Comparison of ENCODE assay signal across 24 cellular contexts in the genomic region with DNA sequence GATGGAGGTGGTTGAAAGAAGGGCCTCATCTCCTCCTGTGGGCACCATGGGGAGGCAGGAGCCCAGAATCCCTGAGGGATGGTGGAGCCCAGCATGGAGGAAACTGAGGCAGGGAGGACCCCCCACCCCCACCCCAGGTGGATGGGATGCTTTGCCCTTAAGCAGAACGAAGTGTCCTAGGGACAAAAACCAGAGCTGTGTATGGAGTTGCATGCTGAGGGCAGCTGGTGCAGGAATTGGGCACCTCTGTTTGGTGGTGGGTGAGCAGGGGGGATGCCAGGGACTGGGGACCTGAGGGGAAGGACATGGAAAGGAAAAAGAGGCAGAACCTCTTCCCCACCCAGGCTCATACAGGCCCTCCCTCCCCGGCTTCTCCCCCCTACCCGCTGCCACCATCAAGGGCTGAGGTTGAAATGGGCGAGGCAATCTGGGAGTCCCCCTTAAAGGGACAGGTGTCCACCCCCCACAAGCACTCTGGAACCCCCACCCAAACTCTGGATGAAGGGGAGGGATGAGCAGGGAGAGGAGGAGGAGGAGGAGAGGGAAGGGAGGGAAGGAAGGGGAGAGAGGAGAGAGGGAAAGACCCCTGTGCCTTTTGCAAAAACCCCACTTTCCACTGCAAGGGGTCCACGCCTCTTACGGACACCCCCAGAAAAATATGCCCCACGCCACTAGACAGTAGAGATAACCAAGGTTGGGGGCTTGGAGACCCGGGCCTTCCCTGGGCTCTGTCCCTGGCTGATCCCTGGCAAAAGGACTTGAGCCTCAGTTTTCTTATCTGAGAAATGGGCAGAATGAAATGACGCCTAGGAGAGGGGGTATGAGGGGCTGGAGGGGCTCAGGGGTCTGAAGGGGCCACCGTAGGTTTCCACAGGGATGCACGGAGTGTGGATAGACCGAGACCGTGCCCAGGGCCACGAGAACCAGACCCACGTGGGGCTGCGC. TPM values are rescaled to one million over a fixed set of nuclear protein-coding genes. Genes with fewer than 3 reads are reported as not detected.
A peak's percentile ranks its signal among the peaks of the same experiment; 100 is the strongest.
DNase-seq lines count a peak whose midpoint lies in the region; ATAC-seq, FAIRE-seq and TF ChIP-seq lines count a peak whose summit lies in the region.
"Had no signal": no experiment of that assay in that cellular context is flagged by ENCODE, and none has a peak within 500 bp of the region (broad histone marks: within the 10 kb centered on the region; RNA-seq: fewer than 3 reads in every experiment).

No MANE protein-coding gene starts in this region.

- H2AFZ ChIP-seq in K562 (ENCODE audit: low read depth, low read length) = no peak overlapping the region
- H2AFZ ChIP-seq in neuronal stem cell (ENCODE audit: low read length) = no peak overlapping the region

- peaks cover 1% of the 10 kb centered on the region for H3K4me1 Mint-ChIP-seq in activated T-helper 2 cell treated with anti-CD3 and anti-CD28 coated beads, Interferon-gamma antibody, Interleukin-2, Interleukin-4, amounts not matched to agents 10 μg/mL and 5 μg/mL and 100 μg/mL, durations not matched to agents 14 hours and 24 hours and 36 hours (ENCODE audit: low read depth)

- peak overlapping the region; percentile 28 for H3K18ac ChIP-seq in neuronal stem cell (ENCODE audit: low read length)

- no peaks in the 10 kb centered on the region for H3K36me3 ChIP-seq in H7 (replicated peaks; ENCODE audit: control insufficient read depth, insufficient read depth, low read length)
- H3K36me3 ChIP-seq in K562 (ENCODE audit: control insufficient read depth, insufficient read depth, low read length) = no peaks in the 10 kb centered on the region
- no peaks in the 10 kb centered on the region for H3K36me3 ChIP-seq in neuronal stem cell (replicated peaks in 1 of 2; ENCODE audit: control insufficient read depth in 2 of 2, insufficient read depth in 2 of 2, low read length in 2 of 2)
- no peaks in the 10 kb centered on the region for H3K36me3 ChIP-seq in MG63
- H3K36me3 ChIP-seq: BE2C had no signal

- no peaks in the 10 kb centered on the region for H3K36me3 Mint-ChIP-seq in activated T-helper 2 cell treated with anti-CD3 and anti-CD28 coated beads, Interferon-gamma antibody, Interleukin-2, Interleukin-4, amounts not matched to agents 10 μg/mL and 5 μg/mL and 100 μg/mL, durations not matched to agents 14 hours and 24 hours and 36 hours (ENCODE audit: low read depth)
- H3K36me3 Mint-ChIP-seq: CD4-positive, CD25-positive, alpha-beta regulatory T cell; CD8-positive, alpha-beta memory T cell had no signal

- peaks cover 2% of the 10 kb centered on the region for H3K79me1 ChIP-seq in neuronal stem cell (ENCODE audit: low read depth, low read length)

- POLR2A ChIA-PET in K562 (lab: Yijun Ruan, JAX) = no interaction called here

- CTCF ChIA-PET in K562 (lab: Yijun Ruan, JAX; ENCODE audit: low intra/inter-chr PET ratio) = no interaction called here

- H3K4me3 ChIP-seq in H7 (ENCODE audit: insufficient read depth, low read depth, low read length) (no peak overlapping the region), K562 (no peak overlapping the region), neuronal stem cell (ENCODE audit: low read length in 2 of 2) (no peak overlapping the region), MG63 (no peak overlapping the region)
- H3K4me3 ChIP-seq: GM12878 had no signal

- no peak overlapping the region for H2BK120ac ChIP-seq in neuronal stem cell (ENCODE audit: low read depth, low read length)

- no peaks in the 10 kb centered on the region for H3K9me3 Mint-ChIP-seq in activated T-helper 2 cell treated with anti-CD3 and anti-CD28 coated beads, Interferon-gamma antibody, Interleukin-2, Interleukin-4, amounts not matched to agents 10 μg/mL and 5 μg/mL and 100 μg/mL, durations not matched to agents 14 hours and 24 hours and 36 hours
- H3K9me3 Mint-ChIP-seq: CD4-positive, CD25-positive, alpha-beta regulatory T cell; CD8-positive, alpha-beta memory T cell had no signal

- no peaks in the 10 kb centered on the region for H3K9me3 ChIP-seq in K562 (replicated peaks; ENCODE audit: control insufficient read depth, insufficient read depth, low read depth, low read length)
- H3K9me3 ChIP-seq in neuronal stem cell (replicated peaks in 1 of 2; ENCODE audit: control insufficient read depth in 2 of 2, insufficient read depth in 1 of 2, low read depth in 1 of 2, low read length in 2 of 2) = peaks cover 0 to 7% of the 10 kb centered on the region in 2 donors
- H3K9me3 ChIP-seq in MG63 = no peaks in the 10 kb centered on the region
- H3K9me3 ChIP-seq: BE2C had no signal

- H3K27me3 ChIP-seq in H7 (ENCODE audit: control insufficient read depth, insufficient read depth, low read length) (peaks cover 99% of the 10 kb centered on the region), K562 (ENCODE audit: control insufficient read depth in 2 of 2, insufficient read depth in 2 of 2, low read length in 2 of 2) (peaks cover 34 to 76% of the 10 kb centered on the region in 2 experiments; a peak in 4 of 5 replicates), neuronal stem cell (ENCODE audit: control insufficient read depth in 3 of 3, insufficient read depth in 3 of 3, low read depth in 1 of 3, low read length in 3 of 3) (peaks cover 81 to 99% (median 97%) of the 10 kb centered on the region in 3 experiments), MG63 (peaks cover 73% of the 10 kb centered on the region)

- no peak for TF ChIP-seq RAD21 in K562 (CRISPR knock-in tag; conservative IDR thresholded peaks at IDR 0.05 in 1 of 2, IDR thresholded peaks at IDR 0.05 in 1 of 2)

- no peak for TF ChIP-seq EP300 in K562 (IDR thresholded peaks at IDR 0.05; ENCODE audit: low read length)

- no peak overlapping the region for H3K14ac ChIP-seq in neuronal stem cell (ENCODE audit: low read length)

- H3K4me3 Mint-ChIP-seq in activated T-helper 2 cell treated with anti-CD3 and anti-CD28 coated beads, Interferon-gamma antibody, Interleukin-2, Interleukin-4, amounts not matched to agents 10 μg/mL and 5 μg/mL and 100 μg/mL, durations not matched to agents 14 hours and 24 hours and 36 hours (ENCODE audit: low read depth) = no peak overlapping the region
- H3K4me3 Mint-ChIP-seq: CD4-positive, CD25-positive, alpha-beta regulatory T cell; CD8-positive, alpha-beta memory T cell had no signal

- peak; percentile 46 for DNase-seq in 8988T
- peak; percentile 66 for DNase-seq in H7
- DNase-seq in K562 (ENCODE audit: extremely low read depth in 1 of 4, low spot score in 3 of 4) = no peak
- DNase-seq in neuronal stem cell (ENCODE audit: low spot score) = no peak
- DNase-seq in activated T-helper 2 cell treated with anti-CD3 and anti-CD28 coated beads, Interferon-gamma antibody, Interleukin-2, Interleukin-4, amounts not matched to agents 10 μg/mL and 5 μg/mL and 100 μg/mL, durations not matched to agents 14 hours and 24 hours and 36 hours (ENCODE audit: low spot score) = no peak
- DNase-seq in MG63 = no peak
- DNase-seq in superior temporal gyrus (ENCODE audit: extremely low spot score) = no peak
- DNase-seq: BE2C; C1 segment of cervical spinal cord; CD4-positive, CD25-positive, alpha-beta regulatory T cell; CD8-positive, alpha-beta memory T cell; COR-L47; DMS 273 treated with DMSO at 0.1 percent for 48 hours; DMS53; DND-41; EL; KBM-7 had no signal

- 22% methylated on average over 8 of the region's 16 CpGs for WGBS in K562 (ENCODE audit: insufficient coverage, low coverage, missing lambda C conversion rate)
- no CpG with 5 or more reads among the region's 16 CpGs for WGBS in neuronal stem cell (ENCODE audit: extremely low coverage in 2 of 2, insufficient read length in 2 of 2, insufficient replicate concordance in 1 of 2), 2 donors

- H4K8ac ChIP-seq in neuronal stem cell (ENCODE audit: low read depth, low read length) = no peak overlapping the region

- TF ChIP-seq CTCF in K562 (IDR thresholded peaks at IDR 0.05 in 2 of 3, conservative IDR thresholded peaks at IDR 0.05 in 1 of 3; ENCODE audit: insufficient read depth in 2 of 3, low read depth in 1 of 3, low read length in 3 of 3) = no peak

- H3K23ac ChIP-seq in neuronal stem cell (ENCODE audit: low read depth, low read length, poor library complexity) = no peak overlapping the region

- H3K4ac ChIP-seq in neuronal stem cell (ENCODE audit: low read length) = no peak overlapping the region

- TF ChIP-seq POLR2A in K562 (conservative IDR thresholded peaks at IDR 0.05) = no peak

- no peak overlapping the region for H3K27ac Mint-ChIP-seq in activated T-helper 2 cell treated with anti-CD3 and anti-CD28 coated beads, Interferon-gamma antibody, Interleukin-2, Interleukin-4, amounts not matched to agents 10 μg/mL and 5 μg/mL and 100 μg/mL, durations not matched to agents 14 hours and 24 hours and 36 hours
- H3K27ac Mint-ChIP-seq: CD4-positive, CD25-positive, alpha-beta regulatory T cell; CD8-positive, alpha-beta memory T cell had no signal

- no peaks in the 10 kb centered on the region; the same call in none of the 2 replicates for H4K20me1 ChIP-seq in K562 (replicated peaks; ENCODE audit: control insufficient read depth, insufficient read depth, low read length)

- no peaks in the 10 kb centered on the region for H3K9me1 ChIP-seq in K562 (ENCODE audit: control insufficient read depth, insufficient read depth, low read length)

- in situ Hi-C loops in K562 (cut with MboI) = no loop called here

- H3K27ac ChIP-seq in K562 (ENCODE audit: extremely low read depth, low read depth, low read length) = no peak overlapping the region
- H3K27ac ChIP-seq in neuronal stem cell (replicated peaks; ENCODE audit: low read length) = no peak overlapping the region

- no TSS peak for BruUV-seq in K562 (replicated peaks; lab: Mats Ljungman, UMichigan)

- no peaks in the 10 kb centered on the region for H3K79me2 ChIP-seq in K562 (ENCODE audit: control insufficient read depth, insufficient read depth, low read length)

- H4K91ac ChIP-seq in neuronal stem cell (ENCODE audit: low read depth, low read length, poor library complexity) = no peak overlapping the region

- H3K4me1 ChIP-seq in K562 (replicated peaks in 1 of 2; ENCODE audit: control insufficient read depth in 2 of 2, insufficient read depth in 2 of 2, low read length in 2 of 2) (peaks cover 0 to 61% of the 10 kb centered on the region in 2 experiments; a peak in 2 of 5 replicates), neuronal stem cell (ENCODE audit: control insufficient read depth in 2 of 2, insufficient read depth in 1 of 2, low read depth in 1 of 2, low read length in 2 of 2) (peaks cover 6 to 11% of the 10 kb centered on the region in 2 donors)
- H3K4me1 ChIP-seq: BE2C had no signal

- H3K27me3 Mint-ChIP-seq in activated T-helper 2 cell treated with anti-CD3 and anti-CD28 coated beads, Interferon-gamma antibody, Interleukin-2, Interleukin-4, amounts not matched to agents 10 μg/mL and 5 μg/mL and 100 μg/mL, durations not matched to agents 14 hours and 24 hours and 36 hours (ENCODE audit: low read depth) = peaks cover 64% of the 10 kb centered on the region

- FAIRE-seq in K562 (lab: Jason Lieb, UNC) = no peak
- FAIRE-seq: GM12878, GM19239, H54 had no signal

- no peak overlapping the region for H3K9ac ChIP-seq in K562 (ENCODE audit: insufficient read depth in 1 of 2, low read depth in 2 of 2, low read length in 2 of 2)
- H3K9ac ChIP-seq in neuronal stem cell (ENCODE audit: low read depth, low read length, poor library complexity) = no peak overlapping the region

- intact Hi-C loops in K562 (cut with micrococcal nuclease) = no loop called here
- intact Hi-C loops in activated T-helper 2 cell treated with anti-CD3 and anti-CD28 coated beads, Interferon-gamma antibody, Interleukin-2, Interleukin-4, amounts not matched to agents 10 μg/mL and 5 μg/mL and 100 μg/mL, durations not matched to agents 14 hours and 24 hours and 36 hours (cut with micrococcal nuclease) = no loop called here

- no peak overlapping the region for H2BK5ac ChIP-seq in neuronal stem cell (ENCODE audit: low read length)

- no peak overlapping the region for H2BK12ac ChIP-seq in neuronal stem cell (ENCODE audit: low read length)

- H2AK5ac ChIP-seq in neuronal stem cell (ENCODE audit: low read depth, low read length) = peak overlapping the region; percentile 19

- no peak overlapping the region for H2BK15ac ChIP-seq in neuronal stem cell (ENCODE audit: low read length)

- no peak for ATAC-seq in K562
- ATAC-seq: GM12878, HCT116 had no signal

- H3K4me2 ChIP-seq in K562 (ENCODE audit: insufficient read depth, low read length) (no peak overlapping the region), neuronal stem cell (ENCODE audit: insufficient read depth, low read length, poor library complexity, severe bottlenecking) (no peak overlapping the region)

RNA-seq across cellular contexts. Expression of gene ONECUT3, which starts 5.9 kb away (rescaled TPM):
- total RNA-seq in H7 (2014; rRNA removed; shearing (Covaris generic)) = not detected in 2 replicates
- 0.12 TPM in 1 of 2 replicates, not detected in the other for total RNA-seq in K562 (2011; cell fraction: chromatin; rRNA removed; ENCODE audit: low replicate concordance)
- total RNA-seq in K562 (2011; cell fraction: nucleolus; rRNA removed) = not detected in 2 replicates
- 0.08 TPM in 1 of 2 replicates, not detected in the other for total RNA-seq in K562 (2011; cell fraction: nucleoplasm; rRNA removed)
- total RNA-seq in K562 (2014; rRNA removed) (not detected in 2 replicates), K562 (2014; rRNA removed; fragmentation: Illumina TruSeq; extraction: Trizol) (not detected in 2 replicates), K562 (2015; rRNA removed; fragmentation: Illumina TruSeq; extraction: Trizol) (not detected in 2 replicates), K562 (2021) (not detected in 2 replicates)
- polyA plus RNA-seq in K562 (2011; rRNA removed) (0.01 TPM in 1 of 2 replicates, not detected in the other), K562 (2014; fragmentation: Illumina TruSeq; extraction: Trizol) (not detected in 2 replicates), K562 (2014; fragmentation: Nextera tagmentation; extraction: Ambion mirVana) (not detected), K562 (2014; rRNA removed) (not detected in 2 replicates)
- polyA plus RNA-seq in K562 (2011; cell fraction: cytosol; rRNA removed) = 0.01 and 0.04 TPM in 2 replicates
- polyA plus RNA-seq in K562 (2011; cell fraction: nucleus; rRNA removed) = 0.06 and 0.14 TPM in 2 replicates
- polyA plus RNA-seq in K562 (2012) = 0.01 and 0.07 TPM in 2 replicates
- polyA minus RNA-seq in K562 (2011; rRNA and poly(A)+ RNA removed) = 0.03 TPM in 1 of 2 replicates, not detected in the other
- not detected in 2 replicates for polyA minus RNA-seq in K562 (2011; cell fraction: cytosol; rRNA and poly(A)+ RNA removed)
- polyA minus RNA-seq in K562 (2011; cell fraction: nucleus; rRNA and poly(A)+ RNA removed) = not detected in 2 replicates
- 0.03 TPM for polyA plus RNA-seq in neuronal stem cell (2013, experiment 1 of 2)
- polyA plus RNA-seq in neuronal stem cell (2013, experiment 2 of 2) = 0.01 TPM
- not detected in 2 replicates for total RNA-seq in activated T-helper 2 cell treated with anti-CD3 and anti-CD28 coated beads, Interferon-gamma antibody, Interleukin-2, Interleukin-4, amounts not matched to agents 10 μg/mL and 5 μg/mL and 100 μg/mL, durations not matched to agents 14 hours and 24 hours and 36 hours
- total RNA-seq in MG63 (2014; rRNA removed; shearing (Covaris generic); ENCODE audit: low replicate concordance) = not detected in 2 replicates
- total RNA-seq: A172; CD4-positive, CD25-positive, alpha-beta regulatory T cell; CD8-positive, alpha-beta memory T cell; G401; GM12878; HT-29 had no signal
- polyA plus RNA-seq: CD4-positive, CD25-positive, alpha-beta regulatory T cell; CD8-positive, alpha-beta memory T cell; GM12878 had no signal

RNA-seq across cellular contexts. Expression of gene ATP8B3, which starts 52.8 kb away (rescaled TPM):
- 5.8 and 7.4 TPM in 2 replicates for total RNA-seq in H7 (2014; rRNA removed; shearing (Covaris generic))
- 40.7 and 89.4 TPM in 2 replicates for total RNA-seq in K562 (2011; cell fraction: chromatin; rRNA removed; ENCODE audit: low replicate concordance)
- total RNA-seq in K562 (2011; cell fraction: nucleolus; rRNA removed) = 37.1 and 44.7 TPM in 2 replicates
- total RNA-seq in K562 (2011; cell fraction: nucleoplasm; rRNA removed) = 35.0 and 38.7 TPM in 2 replicates
- total RNA-seq in K562 (2014; rRNA removed) (3.2 and 5.0 TPM in 2 replicates), K562 (2014; rRNA removed; fragmentation: Illumina TruSeq; extraction: Trizol) (3.2 and 3.6 TPM in 2 replicates), K562 (2015; rRNA removed; fragmentation: Illumina TruSeq; extraction: Trizol) (3.8 and 4.3 TPM in 2 replicates), K562 (2021) (12.3 and 13.2 TPM in 2 replicates)
- polyA plus RNA-seq in K562 (2011; rRNA removed) (8.3 and 13.2 TPM in 2 replicates), K562 (2014; fragmentation: Illumina TruSeq; extraction: Trizol) (6.0 and 6.4 TPM in 2 replicates), K562 (2014; fragmentation: Nextera tagmentation; extraction: Ambion mirVana) (1 to 10 TPM; 1.2 to 2.2 TPM), K562 (2014; rRNA removed) (10.1 and 11.9 TPM in 2 replicates)
- polyA plus RNA-seq in K562 (2011; cell fraction: cytosol; rRNA removed) = 12.0 and 13.1 TPM in 2 replicates
- polyA plus RNA-seq in K562 (2011; cell fraction: nucleus; rRNA removed) = 36.1 and 44.4 TPM in 2 replicates
- 5.6 and 7.6 TPM in 2 replicates for polyA plus RNA-seq in K562 (2012)
- 9.7 and 10.4 TPM in 2 replicates for polyA minus RNA-seq in K562 (2011; rRNA and poly(A)+ RNA removed)
- 7.3 and 10.2 TPM in 2 replicates for polyA minus RNA-seq in K562 (2011; cell fraction: cytosol; rRNA and poly(A)+ RNA removed)
- 5.4 and 7.0 TPM in 2 replicates for polyA minus RNA-seq in K562 (2011; cell fraction: nucleus; rRNA and poly(A)+ RNA removed)
- polyA plus RNA-seq in neuronal stem cell (2013, experiment 1 of 2) = 0.79 TPM
- 0.80 TPM for polyA plus RNA-seq in neuronal stem cell (2013, experiment 2 of 2)
- total RNA-seq in activated T-helper 2 cell treated with anti-CD3 and anti-CD28 coated beads, Interferon-gamma antibody, Interleukin-2, Interleukin-4, amounts not matched to agents 10 μg/mL and 5 μg/mL and 100 μg/mL, durations not matched to agents 14 hours and 24 hours and 36 hours = 11.3 and 11.5 TPM in 2 replicates
- total RNA-seq in MG63 (2014; rRNA removed; shearing (Covaris generic); ENCODE audit: low replicate concordance) = not detected in 2 replicates

Comparison
In these comparisons a context has a peak if more than half of its experiments do, and no peak if none do; other contexts are left out.
1. DNase-seq: peak in 8988T (single experiment) and H7 (single experiment); none in K562 (0 of 4), neuronal stem cell (single experiment), activated T-helper 2 cell treated with anti-CD3 and anti-CD28 coated beads, Interferon-gamma antibody, Interleukin-2, Interleukin-4, amounts not matched to agents 10 μg/mL and 5 μg/mL and 100 μg/mL, durations not matched to agents 14 hours and 24 hours and 36 hours (single experiment), MG63 (single experiment) and superior temporal gyrus (single experiment).